ENCODE assay signal across 23 cellular contexts in the genomic region with DNA sequence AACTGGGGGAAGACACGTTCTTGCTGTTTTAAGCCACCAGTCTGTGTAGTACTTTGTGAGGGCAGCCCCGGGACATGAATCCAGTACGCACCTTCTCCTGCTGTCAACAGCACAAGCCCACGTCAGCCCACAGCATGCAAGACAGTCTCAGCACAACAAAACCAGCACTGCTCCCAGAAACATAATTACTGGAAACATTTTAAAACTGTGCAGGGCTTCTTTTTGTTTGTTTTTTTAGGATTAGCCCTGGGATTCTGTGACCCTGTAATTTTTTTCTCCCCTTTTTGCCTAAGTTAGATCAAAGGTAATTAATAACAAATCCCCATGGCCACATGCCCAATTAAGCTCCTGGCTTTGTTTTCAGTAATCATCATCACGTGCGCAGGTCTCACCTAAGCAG.
A peak's percentile ranks its signal among the peaks of the same experiment; 100 is the strongest.
DNase-seq lines count a peak whose midpoint lies in the region; ATAC-seq and TF ChIP-seq lines count a peak whose summit lies in the region.
"Had no signal": no experiment of that assay in that cellular context is flagged by ENCODE, and none has a peak within 500 bp of the region (broad histone marks: within the 10 kb centered on the region; RNA-seq: fewer than 3 reads in every experiment).

No MANE protein-coding gene starts in this region.

- H3K4me3 Mint-ChIP-seq in activated CD4-positive, alpha-beta T cell treated with anti-CD3 and anti-CD28 coated beads, Interleukin-2, amount 10 ng/mL, durations not matched to agents 7 days and 5 days = no peak overlapping the region
- H3K4me3 Mint-ChIP-seq in CD8-positive, alpha-beta T cell = no peak overlapping the region
- H3K4me3 Mint-ChIP-seq in naive thymus-derived CD8-positive, alpha-beta T cell = no peak overlapping the region
- H3K4me3 Mint-ChIP-seq: natural killer cell treated with Interleukin-12 subunit alpha and Interleukin-12 subunit beta and Interleukin-15 and Interleukin-18, amount 100 ng/mL, for 72 hours had no signal

- peaks cover 11% of the 10 kb centered on the region for H3K36me3 ChIP-seq in CD8-positive, alpha-beta T cell (ENCODE audit: insufficient read depth, low read length)
- H3K36me3 ChIP-seq in WERI-Rb-1 = peaks cover 7% of the 10 kb centered on the region
- H3K36me3 ChIP-seq: pancreas had no signal

- H3K36me3 Mint-ChIP-seq in activated CD4-positive, alpha-beta T cell treated with anti-CD3 and anti-CD28 coated beads, Interleukin-2, amount 10 ng/mL, durations not matched to agents 7 days and 5 days (ENCODE audit: low read depth) = peaks cover 69% of the 10 kb centered on the region
- H3K36me3 Mint-ChIP-seq in CD8-positive, alpha-beta T cell = peaks cover 82% of the 10 kb centered on the region
- H3K36me3 Mint-ChIP-seq in naive thymus-derived CD8-positive, alpha-beta T cell = peaks cover 0 to 57% (median 16%) of the 10 kb centered on the region in 3 donors

- CTCF ChIA-PET in activated CD4-positive, alpha-beta T cell treated with anti-CD3 and anti-CD28 coated beads, Interleukin-2, amount 10 ng/mL, durations not matched to agents 7 days and 5 days (lab: Charles Lee) = no interaction called here
- CTCF ChIA-PET in CD8-positive, alpha-beta T cell (lab: Charles Lee) = no interaction called here

- H3K4me1 Mint-ChIP-seq in activated CD4-positive, alpha-beta T cell treated with anti-CD3 and anti-CD28 coated beads, Interleukin-2, amount 10 ng/mL, durations not matched to agents 7 days and 5 days = peaks cover 79% of the 10 kb centered on the region
- peaks cover 66% of the 10 kb centered on the region for H3K4me1 Mint-ChIP-seq in CD8-positive, alpha-beta T cell (ENCODE audit: low read depth)
- H3K4me1 Mint-ChIP-seq in naive thymus-derived CD8-positive, alpha-beta T cell = peaks cover 38 to 72% (median 50%) of the 10 kb centered on the region in 4 donors

- no peaks in the 10 kb centered on the region for H3K27me3 Mint-ChIP-seq in activated CD4-positive, alpha-beta T cell treated with anti-CD3 and anti-CD28 coated beads, Interleukin-2, amount 10 ng/mL, durations not matched to agents 7 days and 5 days
- H3K27me3 Mint-ChIP-seq in CD8-positive, alpha-beta T cell (ENCODE audit: low read depth) = no peaks in the 10 kb centered on the region
- no peaks in the 10 kb centered on the region for H3K27me3 Mint-ChIP-seq in naive thymus-derived CD8-positive, alpha-beta T cell
- H3K27me3 Mint-ChIP-seq: natural killer cell treated with Interleukin-12 subunit alpha and Interleukin-12 subunit beta and Interleukin-15 and Interleukin-18, amount 100 ng/mL, for 72 hours had no signal

- H3K9me3 ChIP-seq in CD8-positive, alpha-beta T cell (ENCODE audit: low read length) = no peaks in the 10 kb centered on the region
- no peaks in the 10 kb centered on the region for H3K9me3 ChIP-seq in WERI-Rb-1 (ENCODE audit: severe bottlenecking)
- H3K9me3 ChIP-seq: pancreas, right lobe of liver had no signal

- H3K9me3 Mint-ChIP-seq in activated CD4-positive, alpha-beta T cell treated with anti-CD3 and anti-CD28 coated beads, Interleukin-2, amount 10 ng/mL, durations not matched to agents 7 days and 5 days = no peaks in the 10 kb centered on the region
- H3K9me3 Mint-ChIP-seq in CD8-positive, alpha-beta T cell = no peaks in the 10 kb centered on the region
- H3K9me3 Mint-ChIP-seq in naive thymus-derived CD8-positive, alpha-beta T cell = no peaks in the 10 kb centered on the region
- H3K9me3 Mint-ChIP-seq: natural killer cell treated with Interleukin-12 subunit alpha and Interleukin-12 subunit beta and Interleukin-15 and Interleukin-18, amount 100 ng/mL, for 72 hours had no signal

- peak overlapping the region; percentile 82 for H3K27ac Mint-ChIP-seq in activated CD4-positive, alpha-beta T cell treated with anti-CD3 and anti-CD28 coated beads, Interleukin-2, amount 10 ng/mL, durations not matched to agents 7 days and 5 days
- peak overlapping the region; percentile 43 for H3K27ac Mint-ChIP-seq in CD8-positive, alpha-beta T cell
- peak overlapping the region in 7 of 10 donors; percentile 23 to 83 (median 47) for H3K27ac Mint-ChIP-seq in naive thymus-derived CD8-positive, alpha-beta T cell

- no peak overlapping the region for H3K4me3 ChIP-seq in CD8-positive, alpha-beta T cell (ENCODE audit: low read depth, low read length)
- no peak overlapping the region for H3K4me3 ChIP-seq in WERI-Rb-1 (ENCODE audit: low read depth, low read length)
- H3K4me3 ChIP-seq: pancreas, right lobe of liver had no signal

- peaks cover 16% of the 10 kb centered on the region for H3K4me1 ChIP-seq in CD8-positive, alpha-beta T cell (ENCODE audit: insufficient read depth, low read length)
- H3K4me1 ChIP-seq: pancreas, right lobe of liver had no signal

- DNase-seq in activated CD4-positive, alpha-beta T cell treated with anti-CD3 and anti-CD28 coated beads, Interleukin-2, amount 10 ng/mL, durations not matched to agents 7 days and 5 days = no peak
- no peak for DNase-seq in activated CD4-positive, alpha-beta T cell treated with anti-CD3 and anti-CD28 coated beads, Interleukin-2, amount 50 U/mL, for 48 hours
- DNase-seq in CD8-positive, alpha-beta T cell = peak in 1 of 7 experiments; percentile 39
- no peak for DNase-seq in WERI-Rb-1
- no peak for DNase-seq in naive thymus-derived CD8-positive, alpha-beta T cell
- no peak for DNase-seq in SIG-M5 (lab: John Stamatoyannopoulos, UW)
- DNase-seq in NCI-H446 treated with DMSO at 0.1 percent for 48 hours (lab: John Stamatoyannopoulos, UW) = no peak
- DNase-seq: amygdala, C1 segment of cervical spinal cord, dermis blood vessel endothelial cell, DMS 273 treated with DMSO at 0.1 percent for 48 hours, MV-4-11, NCI-H187 treated with DMSO at 0.1 percent for 48 hours, NCI-H748 treated with DMSO at 0.1 percent for 48 hours, OCI-M1, pancreas, right lobe of liver, SW 1271 had no signal

- no peak overlapping the region for H3K27ac ChIP-seq in CD8-positive, alpha-beta T cell (ENCODE audit: low read depth, low read length)
- 0 out of 2 replicates have a peak overlapping the region, but pooled peaks have one; percentile 21 for H3K27ac ChIP-seq in WERI-Rb-1
- H3K27ac ChIP-seq: epithelial cell of prostate, KMS-11, pancreas, right lobe of liver had no signal

- no peak for TF ChIP-seq CTCF in CD8-positive, alpha-beta T cell (IDR thresholded peaks at IDR 0.05)
- TF ChIP-seq CTCF in WERI-Rb-1 (IDR thresholded peaks at IDR 0.05; ENCODE audit: low read depth, low read length) = no peak

- no peaks in the 10 kb centered on the region for H3K27me3 ChIP-seq in CD8-positive, alpha-beta T cell (ENCODE audit: insufficient read depth, low read length)
- no peaks in the 10 kb centered on the region for H3K27me3 ChIP-seq in WERI-Rb-1 (ENCODE audit: insufficient read depth, low read depth, severe bottlenecking)
- H3K27me3 ChIP-seq: pancreas, right lobe of liver had no signal

- ATAC-seq in CD8-positive, alpha-beta T cell = no peak
- no peak for ATAC-seq in naive thymus-derived CD8-positive, alpha-beta T cell
- ATAC-seq in HG02610 (IDR thresholded peaks at IDR 0.05; ENCODE audit: unreplicated experiment) = no peak
- ATAC-seq: natural killer cell treated with Interleukin-12 subunit alpha and Interleukin-12 subunit beta and Interleukin-15 and Interleukin-18, amount 100 ng/mL, for 72 hours; pancreas; right lobe of liver; Right ventricle myocardium inferior had no signal

- intact Hi-C loops in CD8-positive, alpha-beta T cell (cut with DNase I, micrococcal nuclease) = no loop called here

- POLR2A ChIA-PET in activated CD4-positive, alpha-beta T cell treated with anti-CD3 and anti-CD28 coated beads, Interleukin-2, amount 10 ng/mL, durations not matched to agents 7 days and 5 days (lab: Charles Lee) = no interaction called here
- POLR2A ChIA-PET in CD8-positive, alpha-beta T cell (lab: Charles Lee) = no interaction called here
- POLR2A ChIA-PET in naive thymus-derived CD8-positive, alpha-beta T cell (lab: Charles Lee) = no interaction called here
